ENCODE assay signal across 8 cellular contexts in the genomic region with DNA sequence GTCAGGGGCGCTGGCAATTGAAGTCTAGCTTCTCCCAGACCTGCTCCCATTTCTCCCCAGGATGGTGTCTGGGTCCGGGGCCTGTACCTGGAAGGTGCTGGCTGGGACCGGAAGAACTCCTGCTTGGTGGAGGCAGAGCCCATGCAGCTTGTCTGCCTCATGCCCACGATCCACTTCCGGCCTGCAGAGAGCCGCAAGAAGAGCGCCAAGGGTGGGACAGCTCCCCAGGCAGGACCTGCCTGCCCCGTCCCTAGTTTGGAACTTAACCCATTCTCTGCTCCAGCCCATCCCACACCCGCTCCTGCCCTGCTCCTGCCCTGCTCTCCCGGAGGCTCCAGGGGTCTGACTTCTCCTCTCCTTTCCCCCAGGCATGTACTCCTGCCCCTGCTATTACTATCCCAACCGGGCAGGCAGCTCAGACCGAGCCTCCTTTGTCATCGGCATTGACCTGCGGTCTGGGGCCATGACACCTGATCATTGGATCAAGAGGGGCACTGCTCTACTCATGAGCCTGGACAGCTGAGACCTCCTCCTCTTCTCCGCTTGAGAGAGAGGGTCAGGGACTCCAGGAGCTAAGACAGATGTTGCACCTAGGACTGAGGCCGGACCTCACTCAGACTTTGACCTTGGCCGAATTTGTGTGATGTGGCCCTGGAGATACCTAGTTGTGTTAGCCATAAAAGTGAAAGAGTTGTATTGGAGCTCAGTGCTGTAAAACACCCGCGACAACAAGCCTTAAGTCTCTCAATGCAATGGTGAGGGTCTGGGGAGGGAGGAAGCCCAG. TPM values are rescaled to one million over a fixed set of nuclear protein-coding genes. Genes with fewer than 3 reads are reported as not detected.
DNase-seq lines count a peak whose midpoint lies in the region; ATAC-seq and TF ChIP-seq lines count a peak whose summit lies in the region.

No MANE protein-coding gene starts in this region.

- peaks cover 13% of the 10 kb centered on the region for H3K27me3 Mint-ChIP-seq in chondrocyte (ENCODE audit: low read depth)

- peaks cover 32% of the 10 kb centered on the region for H3K4me1 Mint-ChIP-seq in chondrocyte (ENCODE audit: low read depth)

- no TSS peak for BruUV-seq in A673 (replicated peaks; lab: Mats Ljungman, UMichigan)

- CTCF ChIA-PET in A673 (lab: Charles Lee) = interaction anchor here (1.2 to 1.9 kb wide), 3 partner anchors 8 to 11 kb away, joined by 3 to 12 read pairs (median 3); no protein-coding TSS in a partner anchor

- peaks cover 14% of the 10 kb centered on the region for H3K4me1 ChIP-seq in A673 (ENCODE audit: insufficient read depth, low read length, poor library complexity, severe bottlenecking)
- peaks cover 10 to 25% of the 10 kb centered on the region in 2 donors for H3K4me1 ChIP-seq in muscle layer of duodenum (ENCODE audit: control insufficient read depth in 1 of 2, insufficient read depth in 2 of 2, low read length in 2 of 2)

- H3K27ac ChIP-seq in A673 (ENCODE audit: low read depth, low read length, poor library complexity, severe bottlenecking) (peak overlapping the region; percentile 7), muscle layer of duodenum (ENCODE audit: low read length) (no peak overlapping the region)

- H3K36me3 Mint-ChIP-seq in chondrocyte (ENCODE audit: low read depth) = no peaks in the 10 kb centered on the region

- intact Hi-C loops in A673 (cut with micrococcal nuclease; ENCODE audit: unreplicated experiment) = no loop called here

- H3K27me3 ChIP-seq in A673 (replicated peaks; ENCODE audit: insufficient read depth, low read depth, low read length, poor library complexity) (no peaks in the 10 kb centered on the region), muscle layer of duodenum (ENCODE audit: low read depth, low read length) (no peaks in the 10 kb centered on the region)

- DNase-seq in A673 (ENCODE audit: low spot score) (no peak), chondrocyte (ENCODE audit: low spot score) (no peak), NCI-H187 (lab: John Stamatoyannopoulos, UW) (no peak), superior temporal gyrus (ENCODE audit: extremely low spot score) (no peak)
- no peak for DNase-seq in Jurkat, Clone E6-1 (ENCODE audit: low read depth, low spot score)
- no peak for DNase-seq in stimulated activated CD4-positive, alpha-beta T cell treated with anti-CD3 and anti-CD28 coated beads, Interleukin-4, amount 100 ng/mL, for 24 hours

- POLR2A ChIA-PET in A673 (lab: Charles Lee; ENCODE audit: low non-redundant PET) = interaction anchor here (0.6 kb wide), 1 partner anchor 183 kb away, joined by 3 read pairs; a partner anchor contains a TSS

- H3K27ac Mint-ChIP-seq in chondrocyte (ENCODE audit: unreplicated experiment) = no peak overlapping the region

- peak overlapping the region; percentile 91 for H3K4me3 Mint-ChIP-seq in chondrocyte (ENCODE audit: unreplicated experiment)

- no peak for ATAC-seq in GM21619 (IDR thresholded peaks at IDR 0.05; ENCODE audit: unreplicated experiment)

- H3K4me3 ChIP-seq in A673 (ENCODE audit: low read depth, low read length, poor library complexity, severe bottlenecking) (peak overlapping the region; percentile 75), muscle layer of duodenum (ENCODE audit: low read depth in 1 of 2, low read length in 2 of 2) (peak overlapping the region; percentile 83 to 91)
- peak overlapping the region; percentile 69 for H3K4me3 ChIP-seq in Jurkat, Clone E6-1 (ENCODE audit: low read length)

- H3K9me3 ChIP-seq in A673 (ENCODE audit: low read depth, low read length, poor library complexity, severe bottlenecking) = no peaks in the 10 kb centered on the region
- H3K9me3 ChIP-seq in muscle layer of duodenum (ENCODE audit: control insufficient read depth in 1 of 2, low read length in 2 of 2) = no peaks in the 10 kb centered on the region

- H3K36me3 ChIP-seq in A673 (ENCODE audit: insufficient read depth, low read length, poor library complexity, severe bottlenecking) (no peaks in the 10 kb centered on the region), muscle layer of duodenum (ENCODE audit: control insufficient read depth in 1 of 2, insufficient read depth in 2 of 2, low read length in 2 of 2) (peaks cover 0 to 8% of the 10 kb centered on the region in 2 donors)

- TF ChIP-seq CTCF in A673 (conservative IDR thresholded peaks at IDR 0.05; ENCODE audit: low read depth, low read length) (no peak), chondrocyte (IDR thresholded peaks at IDR 0.05) (no peak)

- H3K9me3 Mint-ChIP-seq in chondrocyte (ENCODE audit: low read depth) = no peaks in the 10 kb centered on the region

RNA-seq across cellular contexts. Expression of a gene that starts 0.8 kb away (rescaled TPM):
- total RNA-seq in A673 (2021) (46.8 and 51.1 TPM in 2 replicates), chondrocyte (36.6 to 38.2 TPM (median 37.4 TPM) in 3 replicates)
- 18.9 TPM for polyA plus RNA-seq in Jurkat, Clone E6-1 (2012; ENCODE audit: insufficient read depth, insufficient read length)

RNA-seq across cellular contexts. Expression of a gene that starts 21.7 kb away (rescaled TPM):
- total RNA-seq in A673 (2021) (1.7 and 3.0 TPM in 2 replicates), chondrocyte (1.6 to 1.9 TPM (median 1.8 TPM) in 3 replicates)
- polyA plus RNA-seq in Jurkat, Clone E6-1 (2012; ENCODE audit: insufficient read depth, insufficient read length) = 1.8 TPM

RNA-seq across cellular contexts. Expression of a gene that starts 24.2 kb away (rescaled TPM):
- total RNA-seq in A673 (2021) (64.3 and 67.7 TPM in 2 replicates), chondrocyte (52.9 to 94.6 TPM (median 57.5 TPM) in 3 replicates)
- polyA plus RNA-seq in Jurkat, Clone E6-1 (2012; ENCODE audit: insufficient read depth, insufficient read length) = 224 TPM

RNA-seq across cellular contexts. Expression of a gene that starts 24.6 kb away (rescaled TPM):
- total RNA-seq in A673 (2021) (16.9 and 18.7 TPM in 2 replicates), chondrocyte (6.9 to 10.5 TPM (median 8.6 TPM) in 3 replicates)
- 15.5 TPM for polyA plus RNA-seq in Jurkat, Clone E6-1 (2012; ENCODE audit: insufficient read depth, insufficient read length)

RNA-seq across cellular contexts. Expression of a gene that starts 55.4 kb away (rescaled TPM):
- 249 and 264 TPM in 2 replicates for total RNA-seq in A673 (2021)
- polyA plus RNA-seq in Jurkat, Clone E6-1 (2012; ENCODE audit: insufficient read depth, insufficient read length) = 180 TPM
- 129 to 138 TPM (median 134 TPM) in 3 replicates for total RNA-seq in chondrocyte
